23 cellular contexts compared by ENCODE assay signal in the genomic region with DNA sequence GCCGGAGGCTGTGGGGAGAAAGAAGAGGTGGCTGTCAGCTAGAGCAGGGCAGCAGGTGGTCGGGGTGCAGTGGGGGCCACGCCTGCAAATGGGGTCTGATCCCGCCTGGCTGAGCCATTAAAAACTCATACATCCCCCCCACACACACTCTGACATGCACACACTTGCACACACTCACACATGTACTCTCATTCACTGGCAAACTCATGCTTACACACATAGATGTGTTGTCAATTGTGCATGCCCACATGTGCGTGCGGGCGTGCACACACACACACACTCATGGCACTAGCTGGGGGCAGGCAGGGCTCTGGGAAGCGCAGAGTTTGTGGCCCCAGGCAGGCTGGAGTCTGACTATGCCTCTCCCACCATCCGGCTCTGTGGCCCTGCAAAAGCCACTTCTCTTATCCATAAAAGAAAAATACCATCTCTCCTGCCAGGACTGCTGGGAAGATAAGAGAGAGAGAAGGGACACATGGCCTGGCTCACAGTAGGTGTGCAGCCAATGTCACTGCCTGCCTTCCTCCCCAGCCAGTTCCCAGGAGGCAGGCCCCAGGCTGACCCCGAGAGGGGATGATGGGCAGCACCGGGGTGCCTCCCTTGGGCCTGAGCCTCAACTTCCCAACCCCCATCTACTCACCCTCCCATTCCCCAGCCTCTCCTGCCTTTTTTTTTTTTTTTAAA.
DNase-seq lines count a peak whose midpoint lies in the region; ATAC-seq, FAIRE-seq and TF ChIP-seq lines count a peak whose summit lies in the region.
"Had no signal": no experiment of that assay in that cellular context is flagged by ENCODE, and none has a peak within 500 bp of the region (broad histone marks: within the 10 kb centered on the region; RNA-seq: fewer than 3 reads in every experiment).

No MANE protein-coding gene starts in this region.

- no peak for TF ChIP-seq POLR2A in GM12878 (IDR thresholded peaks at IDR 0.05; ENCODE audit: low read depth, low read length)

- 62% methylated on average over 11 of the region's 11 CpGs for WGBS in right cardiac atrium
- 36% methylated on average over 10 of the region's 11 CpGs for whole genome bisulfite sequencing in GM12878 (ENCODE audit: insufficient coverage, insufficient replicate concordance, low lambda C conversion rate, missing lambda C conversion rate)
- WGBS in neuronal stem cell (ENCODE audit: extremely low coverage in 2 of 2, insufficient read length in 2 of 2, insufficient replicate concordance in 1 of 2), 2 donors: no CpG with 5 or more reads among the region's 11 CpGs

- H3K4me3 ChIP-seq in right cardiac atrium (ENCODE audit: low read length) (no peak overlapping the region), GM12878 (no peak overlapping the region), neuronal stem cell (ENCODE audit: low read length in 2 of 2) (no peak overlapping the region)
- H3K4me3 ChIP-seq: BLaER1, HAP-1 had no signal

- H2BK15ac ChIP-seq in neuronal stem cell (ENCODE audit: low read length): no peak overlapping the region

- peaks cover 6% of the 10 kb centered on the region for H3K27me3 Mint-ChIP-seq in activated naive CD8-positive, alpha-beta T cell treated with anti-CD3 and anti-CD28 coated beads, Interleukin-2, amount 10 ng/mL, durations not matched to agents 7 days and 5 days
- no peaks in the 10 kb centered on the region for H3K27me3 Mint-ChIP-seq in activated naive CD8-positive, alpha-beta T cell treated with anti-CD3 and anti-CD28 coated beads, Interleukin-2, amount 50 U/mL, for 24 hours
- H3K27me3 Mint-ChIP-seq: CD4-positive, CD25-positive, alpha-beta regulatory T cell had no signal

- CTCF ChIA-PET in GM12878 (lab: Yijun Ruan, JAX): interaction anchor here (1.4 kb wide), 2 partner anchors 79 to 139 kb away, joined by 3 to 4 read pairs; no protein-coding TSS in a partner anchor

- no peak overlapping the region for H4K91ac ChIP-seq in neuronal stem cell (ENCODE audit: low read depth, low read length, poor library complexity)

- ATAC-seq in activated naive CD8-positive, alpha-beta T cell treated with anti-CD3 and anti-CD28 coated beads, Interleukin-2, amount 10 ng/mL, durations not matched to agents 7 days and 5 days (ENCODE audit: low read depth): no peak
- no peak for ATAC-seq in activated naive CD8-positive, alpha-beta T cell treated with anti-CD3 and anti-CD28 coated beads, Interleukin-2, amount 50 U/mL, for 24 hours
- peak; percentile 30 for ATAC-seq in left ventricle myocardium superior
- ATAC-seq in right cardiac atrium: no peak
- ATAC-seq in GM12878: no peak
- ATAC-seq in GM18909 (IDR thresholded peaks at IDR 0.05; ENCODE audit: poor library complexity, unreplicated experiment): no peak
- ATAC-seq: CD8-positive, alpha-beta T cell had no signal

- H2AFZ ChIP-seq in GM12878 (ENCODE audit: control insufficient read depth, low read depth, low read length) (no peak overlapping the region), neuronal stem cell (ENCODE audit: low read length) (no peak overlapping the region)

- TF ChIP-seq CTCF in GM12878 (IDR thresholded peaks at IDR 0.05 in 2 of 3, conservative IDR thresholded peaks at IDR 0.05 in 1 of 3; ENCODE audit: control insufficient read depth in 2 of 3, extremely low read depth in 1 of 3, insufficient read depth in 1 of 3, low read depth in 3 of 3, low read length in 3 of 3): no peak

- no peaks in the 10 kb centered on the region for H3K9me3 Mint-ChIP-seq in activated naive CD8-positive, alpha-beta T cell treated with anti-CD3 and anti-CD28 coated beads, Interleukin-2, amount 10 ng/mL, durations not matched to agents 7 days and 5 days
- no peaks in the 10 kb centered on the region for H3K9me3 Mint-ChIP-seq in activated naive CD8-positive, alpha-beta T cell treated with anti-CD3 and anti-CD28 coated beads, Interleukin-2, amount 50 U/mL, for 24 hours
- H3K9me3 Mint-ChIP-seq: CD8-positive, alpha-beta T cell had no signal

- peak overlapping the region; percentile 8 for H3K18ac ChIP-seq in neuronal stem cell (ENCODE audit: low read length)

- no peak overlapping the region for H2BK12ac ChIP-seq in neuronal stem cell (ENCODE audit: low read length)

- no TSS peak for BruUV-seq in GM12878 (replicated peaks; lab: Mats Ljungman, UMichigan)

- H3K14ac ChIP-seq in neuronal stem cell (ENCODE audit: low read length): peak overlapping the region; percentile 32

- no peak overlapping the region for H3K27ac ChIP-seq in right cardiac atrium (ENCODE audit: low read length)
- H3K27ac ChIP-seq in GM12878 (ENCODE audit: control insufficient read depth, insufficient read depth): no peak overlapping the region
- H3K27ac ChIP-seq in neuronal stem cell (replicated peaks; ENCODE audit: low read length): no peak overlapping the region
- H3K27ac ChIP-seq: 22Rv1, BLaER1, C4-2B had no signal

- no peak for TF ChIP-seq EP300 in GM12878 (IDR thresholded peaks at IDR 0.05; ENCODE audit: borderline replicate concordance in 1 of 2, control insufficient read depth in 1 of 2, low read depth in 2 of 2, low read length in 2 of 2)

- no peak overlapping the region for H3K4me2 ChIP-seq in GM12878 (ENCODE audit: control insufficient read depth, insufficient read depth)
- no peak overlapping the region for H3K4me2 ChIP-seq in neuronal stem cell (ENCODE audit: insufficient read depth, low read length, poor library complexity, severe bottlenecking)
- H3K4me2 ChIP-seq: BLaER1 had no signal

- in situ Hi-C loops in GM12878 (cut with MboI): no loop called here

- no peak for FAIRE-seq in GM12878 (lab: Jason Lieb, UNC)
- FAIRE-seq: A204.1, GM12891, H54 had no signal

- POLR2A ChIA-PET in activated naive CD8-positive, alpha-beta T cell treated with anti-CD3 and anti-CD28 coated beads, Interleukin-2, amount 10 ng/mL, durations not matched to agents 7 days and 5 days (lab: Charles Lee): no interaction called here
- POLR2A ChIA-PET in GM12878 (lab: Charles Lee): no interaction called here

- H4K20me1 ChIP-seq in GM12878 (ENCODE audit: control insufficient read depth, insufficient read depth): no peaks in the 10 kb centered on the region
- H4K20me1 ChIP-seq: BLaER1 had no signal

- H3K79me2 ChIP-seq in GM12878 (ENCODE audit: control insufficient read depth, insufficient read depth, low read length): no peaks in the 10 kb centered on the region

- no peak overlapping the region for H2BK5ac ChIP-seq in neuronal stem cell (ENCODE audit: low read length)

- intact Hi-C loops in left ventricle myocardium superior (cut with micrococcal nuclease) (no loop called here), right cardiac atrium (cut with DNase I) (no loop called here), GM12878 (cut with micrococcal nuclease; ENCODE audit: unreplicated experiment) (no loop called here)

- SMC1A ChIA-PET in GM12878 (lab: Charles Lee; ENCODE audit: uncharacterized antibody, unreplicated experiment): no interaction called here

- H3K9me3 ChIP-seq in right cardiac atrium (ENCODE audit: control insufficient read depth, low read length) (no peaks in the 10 kb centered on the region), GM12878 (replicated peaks; ENCODE audit: control insufficient read depth, insufficient read depth, low read length) (no peaks in the 10 kb centered on the region), neuronal stem cell (replicated peaks in 1 of 2; ENCODE audit: control insufficient read depth in 2 of 2, insufficient read depth in 1 of 2, low read depth in 1 of 2, low read length in 2 of 2) (no peaks in the 10 kb centered on the region)
- H3K9me3 ChIP-seq: BLaER1, Caco-2, HAP-1 had no signal

- no peak for DNase-seq in activated naive CD8-positive, alpha-beta T cell treated with anti-CD3 and anti-CD28 coated beads, Interleukin-2, amount 10 ng/mL, durations not matched to agents 7 days and 5 days
- DNase-seq in activated naive CD8-positive, alpha-beta T cell treated with anti-CD3 and anti-CD28 coated beads, Interleukin-2, amount 50 U/mL, for 24 hours: no peak
- DNase-seq in left ventricle myocardium superior: no peak
- DNase-seq in right cardiac atrium: no peak
- no peak for DNase-seq in GM12878 (ENCODE audit: low read depth, low spot score)
- no peak for DNase-seq in neuronal stem cell (ENCODE audit: low spot score)
- DNase-seq in stimulated activated CD4-positive, alpha-beta T cell treated with anti-CD3 and anti-CD28 coated beads, Interleukin-12 subunit alpha, Interleukin-12 subunit beta, amount 100 ng/mL, for 4 hours: no peak
- DNase-seq: Caco-2; CD4-positive, CD25-positive, alpha-beta regulatory T cell; CD8-positive, alpha-beta T cell; DMS153; EL; GDM1; GOT3 had no signal

- H3K36me3 Mint-ChIP-seq in activated naive CD8-positive, alpha-beta T cell treated with anti-CD3 and anti-CD28 coated beads, Interleukin-2, amount 10 ng/mL, durations not matched to agents 7 days and 5 days: no peaks in the 10 kb centered on the region
- no peaks in the 10 kb centered on the region for H3K36me3 Mint-ChIP-seq in activated naive CD8-positive, alpha-beta T cell treated with anti-CD3 and anti-CD28 coated beads, Interleukin-2, amount 50 U/mL, for 24 hours (ENCODE audit: low read depth)
- H3K36me3 Mint-ChIP-seq: CD4-positive, CD25-positive, alpha-beta regulatory T cell; CD8-positive, alpha-beta T cell had no signal

- H3K36me3 ChIP-seq in GM12878 (ENCODE audit: control insufficient read depth in 2 of 2, insufficient read depth in 2 of 2, low read length in 1 of 2) (no peaks in the 10 kb centered on the region), neuronal stem cell (replicated peaks in 1 of 2; ENCODE audit: control insufficient read depth in 2 of 2, insufficient read depth in 2 of 2, low read length in 2 of 2) (no peaks in the 10 kb centered on the region)
- H3K36me3 ChIP-seq: BLaER1, HAP-1 had no signal

- H4K8ac ChIP-seq in neuronal stem cell (ENCODE audit: low read depth, low read length): no peak overlapping the region

- H3K79me1 ChIP-seq in neuronal stem cell (ENCODE audit: low read depth, low read length): no peaks in the 10 kb centered on the region

- H3K23ac ChIP-seq in neuronal stem cell (ENCODE audit: low read depth, low read length, poor library complexity): no peak overlapping the region

- H3K4ac ChIP-seq in neuronal stem cell (ENCODE audit: low read length): no peak overlapping the region

- peak overlapping the region; percentile 31 for H3K27ac Mint-ChIP-seq in activated naive CD8-positive, alpha-beta T cell treated with anti-CD3 and anti-CD28 coated beads, Interleukin-2, amount 10 ng/mL, durations not matched to agents 7 days and 5 days
- H3K27ac Mint-ChIP-seq in activated naive CD8-positive, alpha-beta T cell treated with anti-CD3 and anti-CD28 coated beads, Interleukin-2, amount 50 U/mL, for 24 hours: no peak overlapping the region
- H3K27ac Mint-ChIP-seq: B cell; CD8-positive, alpha-beta T cell had no signal

- H3K9ac ChIP-seq in GM12878 (ENCODE audit: control insufficient read depth, insufficient read depth, low read length): no peak overlapping the region
- peak overlapping the region; percentile 73 for H3K9ac ChIP-seq in neuronal stem cell (ENCODE audit: low read depth, low read length, poor library complexity)
- H3K9ac ChIP-seq: BLaER1 had no signal

- TF ChIP-seq RAD21 in GM12878 (IDR thresholded peaks at IDR 0.05; ENCODE audit: insufficient read depth, low read depth, low read length): no peak

- H3K4me3 Mint-ChIP-seq in activated naive CD8-positive, alpha-beta T cell treated with anti-CD3 and anti-CD28 coated beads, Interleukin-2, amount 10 ng/mL, durations not matched to agents 7 days and 5 days: no peak overlapping the region
- H3K4me3 Mint-ChIP-seq in activated naive CD8-positive, alpha-beta T cell treated with anti-CD3 and anti-CD28 coated beads, Interleukin-2, amount 50 U/mL, for 24 hours: no peak overlapping the region
- H3K4me3 Mint-ChIP-seq: B cell; CD4-positive, CD25-positive, alpha-beta regulatory T cell; CD8-positive, alpha-beta T cell had no signal

- H3K27me3 ChIP-seq in right cardiac atrium (ENCODE audit: control insufficient read depth, insufficient read depth) (no peaks in the 10 kb centered on the region), GM12878 (replicated peaks in 1 of 2; ENCODE audit: control insufficient read depth in 2 of 2, insufficient read depth in 2 of 2, low read length in 1 of 2) (no peaks in the 10 kb centered on the region), neuronal stem cell (ENCODE audit: control insufficient read depth in 3 of 3, insufficient read depth in 3 of 3, low read depth in 1 of 3, low read length in 3 of 3) (peaks cover 0 to 36% (median 0%) of the 10 kb centered on the region in 3 experiments)
- H3K27me3 ChIP-seq: BLaER1 had no signal

- H3K4me1 ChIP-seq in right cardiac atrium (ENCODE audit: control insufficient read depth, insufficient read depth, low read length) (no peaks in the 10 kb centered on the region), GM12878 (ENCODE audit: control insufficient read depth, insufficient read depth, low read length) (peaks cover 5% of the 10 kb centered on the region; the same call in 1 of the 2 replicates), neuronal stem cell (ENCODE audit: control insufficient read depth in 2 of 2, insufficient read depth in 1 of 2, low read depth in 1 of 2, low read length in 2 of 2) (peaks cover 0 to 13% of the 10 kb centered on the region in 2 donors)
- H3K4me1 ChIP-seq: BLaER1, Caco-2, HAP-1 had no signal

- H2BK120ac ChIP-seq in neuronal stem cell (ENCODE audit: low read depth, low read length): no peak overlapping the region

- H3K4me1 Mint-ChIP-seq in activated naive CD8-positive, alpha-beta T cell treated with anti-CD3 and anti-CD28 coated beads, Interleukin-2, amount 10 ng/mL, durations not matched to agents 7 days and 5 days: peaks cover 2% of the 10 kb centered on the region
- H3K4me1 Mint-ChIP-seq in activated naive CD8-positive, alpha-beta T cell treated with anti-CD3 and anti-CD28 coated beads, Interleukin-2, amount 50 U/mL, for 24 hours: peaks cover 3% of the 10 kb centered on the region
- H3K4me1 Mint-ChIP-seq: B cell; CD4-positive, CD25-positive, alpha-beta regulatory T cell had no signal

- RAD21 ChIA-PET in GM12878 (lab: Charles Lee; ENCODE audit: unreplicated experiment): interaction anchor here (1.6 kb wide), 1 partner anchor 12 kb away, joined by 5 read pairs; no protein-coding TSS in a partner anchor

- H2AK5ac ChIP-seq in neuronal stem cell (ENCODE audit: low read depth, low read length): no peak overlapping the region
